Comparison of ENCODE assay signal across 1 cellular context in genomic region chr15:74129411-74130088, GRCh38.
TF ChIP-seq lines count a peak whose summit lies in the region.

No MANE protein-coding gene starts in this region.

TF ChIP-seq in K562, 482 proteins besides CTCF, POLR2A, EP300 and RAD21:
- TF ChIP-seq MEF2D (tag; conservative IDR thresholded peaks at IDR 0.05; ENCODE audit: low read depth) (no peak), EZH2 (IDR thresholded peaks at IDR 0.05; ENCODE audit: borderline replicate concordance, low read depth, low read length) (peak; percentile 92; the same call in 1 of the 2 replicates), ID3 (CRISPR knock-in tag; IDR thresholded peaks at IDR 0.05) (no peak), ID3 (tag; IDR thresholded peaks at IDR 0.05) (no peak), LEF1 (IDR thresholded peaks at IDR 0.05) (no peak)
